ENCODE assay signal across 13 cellular contexts in the genomic region with DNA sequence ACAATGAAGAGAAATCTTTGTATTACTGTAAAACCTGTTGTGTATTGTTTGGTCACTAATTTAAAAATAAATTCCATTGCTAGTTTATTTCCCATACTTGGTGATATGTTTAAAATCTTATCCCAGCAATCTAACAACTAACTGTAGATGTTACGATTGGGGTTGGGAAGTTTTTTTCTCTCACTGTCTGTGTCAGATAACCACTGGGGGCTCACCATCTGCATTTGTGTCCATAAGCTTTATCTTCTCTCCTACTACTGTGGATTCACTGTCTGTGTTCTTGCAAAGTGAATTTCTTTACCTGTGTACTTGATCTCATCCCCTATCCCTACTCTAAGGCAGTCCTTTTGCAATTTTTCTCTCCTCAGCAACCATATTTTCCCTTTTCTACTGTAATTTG.
"Had no signal": no experiment of that assay in that cellular context is flagged by ENCODE, and none has a peak within 500 bp of the region (broad histone marks: within the 10 kb centered on the region; RNA-seq: fewer than 3 reads in every experiment).

No MANE protein-coding gene starts in this region.

- H3K4me3 Mint-ChIP-seq: activated CD4-positive, alpha-beta memory T cell treated with anti-CD3 and anti-CD28 coated beads, Interleukin-2, amount 10 ng/mL, durations not matched to agents 7 days and 5 days; activated naive CD4-positive, alpha-beta T cell treated with anti-CD3 and anti-CD28 coated beads for 36 hours had no signal

- H3K27me3 Mint-ChIP-seq: activated CD4-positive, alpha-beta memory T cell treated with anti-CD3 and anti-CD28 coated beads, Interleukin-2, amount 10 ng/mL, durations not matched to agents 7 days and 5 days had no signal

- H3K9me3 Mint-ChIP-seq: activated naive CD4-positive, alpha-beta T cell treated with anti-CD3 and anti-CD28 coated beads for 36 hours had no signal

- ATAC-seq: left colon, mucosa of descending colon had no signal

- H3K27ac Mint-ChIP-seq: activated CD4-positive, alpha-beta memory T cell treated with anti-CD3 and anti-CD28 coated beads, Interleukin-2, amount 10 ng/mL, durations not matched to agents 7 days and 5 days; activated naive CD4-positive, alpha-beta T cell treated with anti-CD3 and anti-CD28 coated beads for 36 hours had no signal

- DNase-seq: activated CD4-positive, alpha-beta memory T cell treated with anti-CD3 and anti-CD28 coated beads, Interleukin-2, amount 10 ng/mL, durations not matched to agents 7 days and 5 days; activated CD4-positive, alpha-beta T cell treated with anti-CD3 and anti-CD28 coated beads for 1 hour; activated naive CD4-positive, alpha-beta T cell treated with anti-CD3 and anti-CD28 coated beads for 36 hours; anterior cingulate cortex; esophagus squamous epithelium; foreskin fibroblast; left colon; mucosa of descending colon; sigmoid colon; stimulated activated CD4-positive, alpha-beta T cell treated with anti-CD3 and anti-CD28 coated beads, Interleukin-12 subunit alpha, Interleukin-12 subunit beta, amount 100 ng/mL, for 4 hours; stimulated activated naive CD4-positive, alpha-beta T cell treated with Interleukin-2 at 50 U/mL for 16 hours; T-helper 2 cell; upper lobe of left lung had no signal
